ENCODE assay signal across 1 cellular context in genomic region chr10:86960003-86960862, GRCh38.
TF ChIP-seq lines count a peak whose summit lies in the region.

No MANE protein-coding gene starts in this region.

TF ChIP-seq in K562, 482 proteins besides CTCF, POLR2A, EP300 and RAD21 (continues in another document):
- TF ChIP-seq ZNF41 (CRISPR knock-in tag; conservative IDR thresholded peaks at IDR 0.05) (no peak), CSDE1 (IDR thresholded peaks at IDR 0.05) (no peak), STAT5A (IDR thresholded peaks at IDR 0.05; ENCODE audit: borderline replicate concordance, low read length) (no peak), TCFL5 (CRISPR knock-in tag; conservative IDR thresholded peaks at IDR 0.05) (no peak), NBN (IDR thresholded peaks at IDR 0.05; ENCODE audit: low read depth) (no peak), MTF1 (CRISPR knock-in tag; IDR thresholded peaks at IDR 0.05; ENCODE audit: borderline replicate concordance) (no peak), TBP (optimal IDR thresholded peaks at IDR 0.05; ENCODE audit: low read depth, low read length) (peak; percentile 36), CTCFL (IDR thresholded peaks at IDR 0.05; ENCODE audit: borderline replicate concordance, insufficient read depth, low read depth, low read length, poor library complexity, severe bottlenecking) (peak; percentile 55), E2F8 (IDR thresholded peaks at IDR 0.05; ENCODE audit: low read depth, partially characterized antibody) (no peak), RAD51 (IDR thresholded peaks at IDR 0.05; ENCODE audit: borderline replicate concordance, low read depth) (no peak), POLR2H (tag; IDR thresholded peaks at IDR 0.05; ENCODE audit: low read depth) (no peak), POLR2B (IDR thresholded peaks at IDR 0.05; ENCODE audit: low read depth, partially characterized antibody) (no peak), ZNF239 (CRISPR knock-in tag; IDR thresholded peaks at IDR 0.05) (no peak), SIRT6 (IDR thresholded peaks at IDR 0.05; ENCODE audit: low read depth, low read length) (no peak), DPF2 (IDR thresholded peaks at IDR 0.05) (0 out of 2 replicates have a peak, but pooled peaks have one; percentile 20), CEBPB (tag; IDR thresholded peaks at IDR 0.05) (no peak), ILK (tag; IDR thresholded peaks at IDR 0.05; ENCODE audit: borderline replicate concordance, low read depth) (no peak), PCBP2 (IDR thresholded peaks at IDR 0.05; ENCODE audit: low read depth, low read length, poor library complexity, severe bottlenecking) (no peak), FOSL1 (tag; conservative IDR thresholded peaks at IDR 0.05) (no peak), HES1 (IDR thresholded peaks at IDR 0.05; ENCODE audit: low read depth) (no peak), ZNF707 (CRISPR knock-in tag; conservative IDR thresholded peaks at IDR 0.05) (no peak), NRF1 (conservative IDR thresholded peaks at IDR 0.05 in 1 of 2, IDR thresholded peaks at IDR 0.05 in 1 of 2) (peak; percentile 53 to 63), BRCA1 (IDR thresholded peaks at IDR 0.05) (no peak), BRCA1 (CRISPR knock-in tag; IDR thresholded peaks at IDR 0.05) (no peak), ELF4 (CRISPR knock-in tag; IDR thresholded peaks at IDR 0.05) (no peak), MEIS2 (IDR thresholded peaks at IDR 0.05; ENCODE audit: partially characterized antibody) (peak; percentile 1), VEZF1 (CRISPR knock-in tag; IDR thresholded peaks at IDR 0.05) (peak; percentile 88), STAG1 (CRISPR knock-in tag; IDR thresholded peaks at IDR 0.05; ENCODE audit: borderline replicate concordance) (peak; percentile 86; the same call in 1 of the 2 replicates), HDAC1 (IDR thresholded peaks at IDR 0.05) (peak in 1 of 2 experiments; percentile 62; a peak in 1 of 4 replicates), E2F6 (IDR thresholded peaks at IDR 0.05; ENCODE audit: borderline replicate concordance in 1 of 2, extremely low read depth in 1 of 2, insufficient read depth in 1 of 2, insufficient read length in 1 of 2, low read depth in 1 of 2, low read length in 1 of 2, poor library complexity in 1 of 2, severe bottlenecking in 1 of 2) (peak in 1 of 2 experiments; percentile 14), ZNF124 (CRISPR knock-in tag; IDR thresholded peaks at IDR 0.05) (no peak), ZBTB17 (CRISPR knock-in tag; IDR thresholded peaks at IDR 0.05) (no peak), NFYB (IDR thresholded peaks at IDR 0.05; ENCODE audit: extremely low read depth, insufficient read length) (no peak), SRF (CRISPR knock-in tag; IDR thresholded peaks at IDR 0.05) (peak in 1 of 2 experiments; percentile 21; a peak in 1 of 4 replicates), NFATC3 (IDR thresholded peaks at IDR 0.05) (no peak), SMAD2 (IDR thresholded peaks at IDR 0.05; ENCODE audit: low read depth, low read length) (no peak), TBL1XR1 (IDR thresholded peaks at IDR 0.05; ENCODE audit: low read length in 2 of 2) (no peak), CREB1 (IDR thresholded peaks at IDR 0.05) (no peak), CREB1 (CRISPR knock-in tag; IDR thresholded peaks at IDR 0.05) (peak; percentile 29; the same call in 1 of the 2 replicates), CHAMP1 (IDR thresholded peaks at IDR 0.05) (no peak), EP400 (IDR thresholded peaks at IDR 0.05) (peak; percentile 75; the same call in 1 of the 2 replicates), ZNF384 (IDR thresholded peaks at IDR 0.05; ENCODE audit: low read depth, low read length) (peak; percentile 35; the same call in 1 of the 2 replicates), HNRNPUL1 (IDR thresholded peaks at IDR 0.05; ENCODE audit: low read length) (no peak), ZNF217 (CRISPR knock-in tag; IDR thresholded peaks at IDR 0.05) (no peak), MBD2 (IDR thresholded peaks at IDR 0.05; ENCODE audit: borderline replicate concordance, low read depth) (no peak), XRCC5 (IDR thresholded peaks at IDR 0.05; ENCODE audit: low read depth, low read length) (peak; percentile 70; the same call in 1 of the 2 replicates), ZNF134 (CRISPR knock-in tag; conservative IDR thresholded peaks at IDR 0.05) (no peak), FOXK2 (conservative IDR thresholded peaks at IDR 0.05 in 1 of 2, IDR thresholded peaks at IDR 0.05 in 1 of 2; ENCODE audit: low read depth in 2 of 2) (peak in 1 of 2 experiments; percentile 43; a peak in 1 of 4 replicates), DMBX1 (CRISPR knock-in tag; IDR thresholded peaks at IDR 0.05; ENCODE audit: borderline replicate concordance) (no peak), BHLHE40 (IDR thresholded peaks at IDR 0.05; ENCODE audit: low read length) (peak; percentile 81), E2F5 (CRISPR knock-in tag; IDR thresholded peaks at IDR 0.05) (no peak)
- TF ChIP-seq, protein P1, sequence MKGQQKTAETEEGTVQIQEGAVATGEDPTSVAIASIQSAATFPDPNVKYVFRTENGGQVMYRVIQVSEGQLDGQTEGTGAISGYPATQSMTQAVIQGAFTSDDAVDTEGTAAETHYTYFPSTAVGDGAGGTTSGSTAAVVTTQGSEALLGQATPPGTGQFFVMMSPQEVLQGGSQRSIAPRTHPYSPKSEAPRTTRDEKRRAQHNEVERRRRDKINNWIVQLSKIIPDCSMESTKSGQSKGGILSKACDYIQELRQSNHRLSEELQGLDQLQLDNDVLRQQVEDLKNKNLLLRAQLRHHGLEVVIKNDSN (CRISPR knock-in tag; IDR thresholded peaks at IDR 0.05), result peak; percentile 27; the same call in 1 of the 2 replicates
- TF ChIP-seq, protein P2, sequence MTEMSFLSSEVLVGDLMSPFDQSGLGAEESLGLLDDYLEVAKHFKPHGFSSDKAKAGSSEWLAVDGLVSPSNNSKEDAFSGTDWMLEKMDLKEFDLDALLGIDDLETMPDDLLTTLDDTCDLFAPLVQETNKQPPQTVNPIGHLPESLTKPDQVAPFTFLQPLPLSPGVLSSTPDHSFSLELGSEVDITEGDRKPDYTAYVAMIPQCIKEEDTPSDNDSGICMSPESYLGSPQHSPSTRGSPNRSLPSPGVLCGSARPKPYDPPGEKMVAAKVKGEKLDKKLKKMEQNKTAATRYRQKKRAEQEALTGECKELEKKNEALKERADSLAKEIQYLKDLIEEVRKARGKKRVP (CRISPR knock-in tag; IDR thresholded peaks at IDR 0.05), result no peak
- TF ChIP-seq, protein P3, sequence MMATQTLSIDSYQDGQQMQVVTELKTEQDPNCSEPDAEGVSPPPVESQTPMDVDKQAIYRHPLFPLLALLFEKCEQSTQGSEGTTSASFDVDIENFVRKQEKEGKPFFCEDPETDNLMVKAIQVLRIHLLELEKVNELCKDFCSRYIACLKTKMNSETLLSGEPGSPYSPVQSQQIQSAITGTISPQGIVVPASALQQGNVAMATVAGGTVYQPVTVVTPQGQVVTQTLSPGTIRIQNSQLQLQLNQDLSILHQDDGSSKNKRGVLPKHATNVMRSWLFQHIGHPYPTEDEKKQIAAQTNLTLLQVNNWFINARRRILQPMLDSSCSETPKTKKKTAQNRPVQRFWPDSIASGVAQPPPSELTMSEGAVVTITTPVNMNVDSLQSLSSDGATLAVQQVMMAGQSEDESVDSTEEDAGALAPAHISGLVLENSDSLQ (IDR thresholded peaks at IDR 0.05), result peak; percentile 71
- TF ChIP-seq, protein P4, sequence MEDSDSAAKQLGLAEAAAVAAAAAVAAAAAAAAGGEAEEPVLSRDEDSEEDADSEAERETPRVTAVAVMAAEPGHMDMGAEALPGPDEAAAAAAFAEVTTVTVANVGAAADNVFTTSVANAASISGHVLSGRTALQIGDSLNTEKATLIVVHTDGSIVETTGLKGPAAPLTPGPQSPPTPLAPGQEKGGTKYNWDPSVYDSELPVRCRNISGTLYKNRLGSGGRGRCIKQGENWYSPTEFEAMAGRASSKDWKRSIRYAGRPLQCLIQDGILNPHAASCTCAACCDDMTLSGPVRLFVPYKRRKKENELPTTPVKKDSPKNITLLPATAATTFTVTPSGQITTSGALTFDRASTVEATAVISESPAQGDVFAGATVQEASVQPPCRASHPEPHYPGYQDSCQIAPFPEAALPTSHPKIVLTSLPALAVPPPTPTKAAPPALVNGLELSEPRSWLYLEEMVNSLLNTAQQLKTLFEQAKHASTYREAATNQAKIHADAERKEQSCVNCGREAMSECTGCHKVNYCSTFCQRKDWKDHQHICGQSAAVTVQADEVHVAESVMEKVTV (CRISPR knock-in tag; IDR thresholded peaks at IDR 0.05), result peak; percentile 80
